In the genomic region with DNA sequence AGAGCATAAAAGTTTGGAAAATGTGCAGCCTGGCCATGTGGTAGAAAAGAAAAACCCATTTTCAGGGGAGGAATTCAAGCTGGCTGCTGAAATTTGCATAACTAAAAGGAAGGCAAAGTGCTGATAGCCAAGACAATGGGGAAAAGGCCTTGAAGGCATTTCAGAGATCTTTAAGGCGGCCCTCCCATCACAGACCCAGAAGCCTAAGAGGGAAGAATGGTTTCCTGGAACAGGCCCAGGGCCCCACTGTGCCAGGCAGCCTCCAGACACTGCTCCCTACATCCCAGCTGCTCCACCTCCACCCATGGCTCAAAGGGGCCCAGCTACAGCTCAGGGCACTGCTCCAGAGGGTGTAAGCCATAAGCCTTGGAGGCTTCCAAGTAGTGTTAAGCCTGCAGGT, we compare ENCODE assay signal across 30 cellular contexts.
"Had no signal": no experiment of that assay in that cellular context is flagged by ENCODE, and none has a peak within 500 bp of the region (broad histone marks: within the 10 kb centered on the region; RNA-seq: fewer than 3 reads in every experiment).

No MANE protein-coding gene starts in this region.

- H3K4me1 ChIP-seq: heart left ventricle, prostate gland, uterus had no signal

- H3K27ac Mint-ChIP-seq: activated CD4-positive, alpha-beta T cell treated with anti-CD3 and anti-CD28 coated beads, Interleukin-2, amount 10 ng/mL, durations not matched to agents 7 days and 5 days; activated CD8-positive, alpha-beta T cell treated with anti-CD3 and anti-CD28 coated beads for 36 hours; activated naive CD4-positive, alpha-beta T cell treated with anti-CD3 and anti-CD28 coated beads, Interleukin-2, amount 50 U/mL, for 24 hours; activated naive CD8-positive, alpha-beta T cell treated with anti-CD3 and anti-CD28 coated beads, Interleukin-2, amount 50 U/mL, for 24 hours; activated T-helper 17 cell treated with anti-CD3 and anti-CD28 coated beads, Interleukin-2, amount 50 U/mL, for 72 hours; naive thymus-derived CD4-positive, alpha-beta T cell; stimulated activated effector memory CD8-positive, alpha-beta T cell treated with anti-CD3 and anti-CD28 coated beads, Interleukin-12 subunit alpha, Interleukin-12 subunit beta, amount 100 ng/mL, for 72 hours; stimulated activated naive CD8-positive, alpha-beta T cell treated with anti-CD3 and anti-CD28 coated beads, Interleukin-15, Interleukin-2, amounts not matched to agents 100 ng/mL and 50 ng/mL, for 24 hours; T-helper 1 cell treated with Interleukin-12 subunit alpha and Interleukin-12 subunit beta and Interleukin-4 antibody, amounts not matched to agents 30 μg/mL and 1 μg/mL, for 36 hours; type B pancreatic cell had no signal

- H3K4me3 ChIP-seq: heart left ventricle, ovary, prostate gland, skin epidermis, thoracic aorta, uterus had no signal

- DNase-seq: activated CD4-positive, alpha-beta T cell treated with anti-CD3 and anti-CD28 coated beads, Interleukin-2, amount 10 ng/mL, durations not matched to agents 7 days and 5 days; activated CD4-positive, CD25-positive, alpha-beta regulatory T cell treated with anti-CD3 and anti-CD28 coated beads, Interleukin-2, amount 50 U/mL, for 72 hours; activated CD8-positive, alpha-beta T cell treated with anti-CD3 and anti-CD28 coated beads for 36 hours; activated naive CD8-positive, alpha-beta T cell treated with anti-CD3 and anti-CD28 coated beads, Interleukin-2, amount 50 U/mL, for 24 hours; activated T-cell treated with anti-CD3 and anti-CD28 coated beads, Interleukin-2, amount 50 U/mL, for 4 hours; amygdala; caudate nucleus; foreskin fibroblast; heart left ventricle; hypothalamus; left colon; midbrain; naive thymus-derived CD4-positive, alpha-beta T cell; ovary; retina; stimulated activated CD4-positive, alpha-beta T cell treated with anti-CD3 and anti-CD28 coated beads, Interleukin-4, amount 100 ng/mL, for 24 hours; T-helper 9 cell; uterus; WERI-Rb-1 had no signal

- H3K9me3 Mint-ChIP-seq: activated CD4-positive, alpha-beta T cell treated with anti-CD3 and anti-CD28 coated beads, Interleukin-2, amount 10 ng/mL, durations not matched to agents 7 days and 5 days; stimulated activated effector memory CD8-positive, alpha-beta T cell treated with anti-CD3 and anti-CD28 coated beads, Interleukin-12 subunit alpha, Interleukin-12 subunit beta, amount 100 ng/mL, for 72 hours; T-helper 1 cell treated with Interleukin-12 subunit alpha and Interleukin-12 subunit beta and Interleukin-4 antibody, amounts not matched to agents 30 μg/mL and 1 μg/mL, for 36 hours; type B pancreatic cell had no signal

- H3K27ac ChIP-seq: heart left ventricle, ovary, prostate gland, skin epidermis, thoracic aorta, uterus, WERI-Rb-1 had no signal

- ATAC-seq: activated CD8-positive, alpha-beta T cell treated with anti-CD3 and anti-CD28 coated beads for 36 hours; activated naive CD8-positive, alpha-beta T cell treated with anti-CD3 and anti-CD28 coated beads, Interleukin-2, amount 50 U/mL, for 24 hours; activated T-cell treated with anti-CD3 and anti-CD28 coated beads, Interleukin-2, amount 50 U/mL, for 4 hours; activated T-helper 17 cell treated with anti-CD3 and anti-CD28 coated beads, Interleukin-2, amount 50 U/mL, for 72 hours; esophagus mucosa; heart left ventricle; left colon; naive thymus-derived CD4-positive, alpha-beta T cell; sciatic nerve; stimulated activated effector memory CD8-positive, alpha-beta T cell treated with anti-CD3 and anti-CD28 coated beads, Interleukin-12 subunit alpha, Interleukin-12 subunit beta, amount 100 ng/mL, for 72 hours had no signal

- H3K27me3 Mint-ChIP-seq: activated CD4-positive, alpha-beta T cell treated with anti-CD3 and anti-CD28 coated beads, Interleukin-2, amount 10 ng/mL, durations not matched to agents 7 days and 5 days; activated CD8-positive, alpha-beta T cell treated with anti-CD3 and anti-CD28 coated beads for 36 hours; activated naive CD4-positive, alpha-beta T cell treated with anti-CD3 and anti-CD28 coated beads, Interleukin-2, amount 50 U/mL, for 24 hours; activated naive CD8-positive, alpha-beta T cell treated with anti-CD3 and anti-CD28 coated beads, Interleukin-2, amount 50 U/mL, for 24 hours; activated T-helper 17 cell treated with anti-CD3 and anti-CD28 coated beads, Interleukin-2, amount 50 U/mL, for 72 hours; stimulated activated naive CD8-positive, alpha-beta T cell treated with anti-CD3 and anti-CD28 coated beads, Interleukin-15, Interleukin-2, amounts not matched to agents 100 ng/mL and 50 ng/mL, for 24 hours; type B pancreatic cell had no signal

- H3K4me3 Mint-ChIP-seq: activated CD4-positive, alpha-beta T cell treated with anti-CD3 and anti-CD28 coated beads, Interleukin-2, amount 10 ng/mL, durations not matched to agents 7 days and 5 days; activated CD8-positive, alpha-beta T cell treated with anti-CD3 and anti-CD28 coated beads for 36 hours; activated naive CD4-positive, alpha-beta T cell treated with anti-CD3 and anti-CD28 coated beads, Interleukin-2, amount 50 U/mL, for 24 hours; activated naive CD8-positive, alpha-beta T cell treated with anti-CD3 and anti-CD28 coated beads, Interleukin-2, amount 50 U/mL, for 24 hours; activated T-cell treated with anti-CD3 and anti-CD28 coated beads, Interleukin-2, amount 50 U/mL, for 4 hours; activated T-helper 17 cell treated with anti-CD3 and anti-CD28 coated beads, Interleukin-2, amount 50 U/mL, for 72 hours; naive thymus-derived CD4-positive, alpha-beta T cell; stimulated activated effector memory CD8-positive, alpha-beta T cell treated with anti-CD3 and anti-CD28 coated beads, Interleukin-12 subunit alpha, Interleukin-12 subunit beta, amount 100 ng/mL, for 72 hours; stimulated activated naive CD8-positive, alpha-beta T cell treated with anti-CD3 and anti-CD28 coated beads, Interleukin-15, Interleukin-2, amounts not matched to agents 100 ng/mL and 50 ng/mL, for 24 hours; T-helper 1 cell treated with Interleukin-12 subunit alpha and Interleukin-12 subunit beta and Interleukin-4 antibody, amounts not matched to agents 30 μg/mL and 1 μg/mL, for 36 hours; type B pancreatic cell had no signal

- H3K36me3 Mint-ChIP-seq: activated naive CD4-positive, alpha-beta T cell treated with anti-CD3 and anti-CD28 coated beads, Interleukin-2, amount 50 U/mL, for 24 hours; stimulated activated effector memory CD8-positive, alpha-beta T cell treated with anti-CD3 and anti-CD28 coated beads, Interleukin-12 subunit alpha, Interleukin-12 subunit beta, amount 100 ng/mL, for 72 hours; type B pancreatic cell had no signal

- H3K27me3 ChIP-seq: ovary, uterus had no signal

- H3K4me1 Mint-ChIP-seq: activated CD4-positive, alpha-beta T cell treated with anti-CD3 and anti-CD28 coated beads, Interleukin-2, amount 10 ng/mL, durations not matched to agents 7 days and 5 days; activated naive CD4-positive, alpha-beta T cell treated with anti-CD3 and anti-CD28 coated beads, Interleukin-2, amount 50 U/mL, for 24 hours; activated naive CD8-positive, alpha-beta T cell treated with anti-CD3 and anti-CD28 coated beads, Interleukin-2, amount 50 U/mL, for 24 hours; activated T-helper 17 cell treated with anti-CD3 and anti-CD28 coated beads, Interleukin-2, amount 50 U/mL, for 72 hours; stimulated activated effector memory CD8-positive, alpha-beta T cell treated with anti-CD3 and anti-CD28 coated beads, Interleukin-12 subunit alpha, Interleukin-12 subunit beta, amount 100 ng/mL, for 72 hours had no signal

- H3K9me3 ChIP-seq: ovary, prostate gland, thoracic aorta, uterus had no signal

- H3K36me3 ChIP-seq: heart left ventricle, ovary, prostate gland, thoracic aorta, uterus, WERI-Rb-1 had no signal
